In the genomic region with DNA sequence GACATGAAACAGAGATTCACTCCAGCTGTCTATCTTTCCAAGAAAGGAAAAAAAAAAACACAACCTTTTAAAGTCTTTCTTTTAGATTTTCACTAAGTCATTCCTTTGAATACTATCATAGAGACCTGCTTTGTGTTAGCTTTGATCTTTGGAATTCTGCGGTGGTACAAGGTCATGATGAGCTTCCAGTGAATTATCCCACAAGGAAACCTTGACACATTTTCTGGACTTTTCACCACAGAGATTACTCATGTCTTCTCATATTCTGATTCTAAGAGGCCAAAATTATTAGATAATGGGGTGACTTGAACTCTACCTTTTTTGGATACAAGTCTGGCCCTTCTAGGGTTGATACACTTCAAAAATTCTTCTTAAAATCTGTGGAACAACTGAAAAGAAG, we compare ENCODE assay signal across 24 cellular contexts.
DNase-seq lines count a peak whose midpoint lies in the region; ATAC-seq, FAIRE-seq and TF ChIP-seq lines count a peak whose summit lies in the region.
"Had no signal": no experiment of that assay in that cellular context is flagged by ENCODE, and none has a peak within 500 bp of the region (broad histone marks: within the 10 kb centered on the region; RNA-seq: fewer than 3 reads in every experiment).

No MANE protein-coding gene starts in this region.

- H3K9me3 ChIP-seq in astrocyte (ENCODE audit: insufficient read depth, low read depth, low read length) (no peaks in the 10 kb centered on the region), T-helper 17 cell (ENCODE audit: control insufficient read depth, low read length, poor library complexity, severe bottlenecking) (no peaks in the 10 kb centered on the region), Karpas-422 (ENCODE audit: low read length) (no peaks in the 10 kb centered on the region)
- H3K9me3 ChIP-seq: A549; BE2C; BLaER1 treated with 17β-estradiol and CSF1 and Interleukin-3, amounts not matched to agents 10 nM and 100 nM; HAP-1 had no signal

- DNase-seq in HCEC 1CT (peak; percentile 13), M059J (ENCODE audit: low read depth) (peak; percentile 73), astrocyte (ENCODE audit: low read depth) (no peak), kidney tubule cell (ENCODE audit: low spot score) (peak; percentile 41), DMS53 treated with DMSO at 0.1 percent for 48 hours (lab: John Stamatoyannopoulos, UW; ENCODE audit: unreplicated experiment) (no peak), T-helper 17 cell (no peak), glomerular visceral epithelial cell (ENCODE audit: extremely low spot score) (no peak), Karpas-422 (no peak)
- DNase-seq: 8988T; ACHN; AML-193; BE2C; CD4-positive, alpha-beta T cell; CD8-positive, alpha-beta memory T cell; DMS 273 treated with DMSO at 0.1 percent for 48 hours; DMS79 treated with DMSO at 0.1 percent for 48 hours; GF-D8; GOT3 had no signal

- H3K27me3 Mint-ChIP-seq in astrocyte (ENCODE audit: low read depth, unreplicated experiment) (no peaks in the 10 kb centered on the region), T-helper 17 cell (no peaks in the 10 kb centered on the region)
- H3K27me3 Mint-ChIP-seq: CD4-positive, alpha-beta T cell had no signal

- no peak for TF ChIP-seq CTCF in astrocyte (IDR thresholded peaks at IDR 0.05; ENCODE audit: insufficient read depth, low read depth, low read length)

- H4K20me1 ChIP-seq in astrocyte (ENCODE audit: insufficient read depth, low read length) (no peaks in the 10 kb centered on the region), Karpas-422 (ENCODE audit: insufficient read depth, low read depth, low read length) (no peaks in the 10 kb centered on the region)
- H4K20me1 ChIP-seq: BLaER1 treated with 17β-estradiol and CSF1 and Interleukin-3, amounts not matched to agents 10 nM and 100 nM had no signal

- H3K36me3 ChIP-seq in astrocyte (ENCODE audit: insufficient read depth, low read length) = no peaks in the 10 kb centered on the region
- no peaks in the 10 kb centered on the region for H3K36me3 ChIP-seq in Karpas-422 (ENCODE audit: insufficient read depth, low read length)
- H3K36me3 ChIP-seq: BE2C; BLaER1 treated with 17β-estradiol and CSF1 and Interleukin-3, amounts not matched to agents 10 nM and 100 nM; HAP-1 had no signal

- peaks cover 2% of the 10 kb centered on the region for H3K9me3 Mint-ChIP-seq in astrocyte (ENCODE audit: unreplicated experiment)

- H3K9ac ChIP-seq in astrocyte (ENCODE audit: low read length) (no peak overlapping the region), Karpas-422 (ENCODE audit: low read length) (no peak overlapping the region)
- H3K9ac ChIP-seq: BLaER1 treated with 17β-estradiol and CSF1 and Interleukin-3, amounts not matched to agents 10 nM and 100 nM had no signal

- H3K27ac Mint-ChIP-seq in astrocyte (ENCODE audit: unreplicated experiment) = peak overlapping the region; percentile 64
- no peak overlapping the region for H3K27ac Mint-ChIP-seq in T-helper 17 cell
- H3K27ac Mint-ChIP-seq: CD14-positive monocyte; CD4-positive, alpha-beta T cell; CD8-positive, alpha-beta memory T cell had no signal

- H3K4me3 ChIP-seq in astrocyte (ENCODE audit: insufficient read depth, low read depth, low read length) (no peak overlapping the region), Karpas-422 (ENCODE audit: low read length) (no peak overlapping the region)
- H3K4me3 ChIP-seq: A549; BLaER1 treated with 17β-estradiol and CSF1 and Interleukin-3, amounts not matched to agents 10 nM and 100 nM; HAP-1 had no signal

- H3K36me3 Mint-ChIP-seq in astrocyte (ENCODE audit: low read depth, unreplicated experiment) (no peaks in the 10 kb centered on the region), T-helper 17 cell (ENCODE audit: low read depth) (no peaks in the 10 kb centered on the region)
- H3K36me3 Mint-ChIP-seq: CD14-positive monocyte; CD8-positive, alpha-beta memory T cell had no signal

- peaks cover 9% of the 10 kb centered on the region for H3K4me1 Mint-ChIP-seq in astrocyte (ENCODE audit: low read depth, unreplicated experiment)
- H3K4me1 Mint-ChIP-seq in T-helper 17 cell = peaks cover 2% of the 10 kb centered on the region
- H3K4me1 Mint-ChIP-seq: CD14-positive monocyte had no signal

- H3K4me1 ChIP-seq in astrocyte (ENCODE audit: insufficient read depth, low read length) = no peaks in the 10 kb centered on the region
- H3K4me1 ChIP-seq in Karpas-422 (ENCODE audit: low read length) = no peaks in the 10 kb centered on the region
- H3K4me1 ChIP-seq: A549; BLaER1 treated with 17β-estradiol and CSF1 and Interleukin-3, amounts not matched to agents 10 nM and 100 nM; HAP-1 had no signal

- ATAC-seq in T-helper 17 cell = no peak
- ATAC-seq: A549 had no signal

- no peak overlapping the region for H3K4me3 Mint-ChIP-seq in astrocyte (ENCODE audit: unreplicated experiment)
- H3K4me3 Mint-ChIP-seq in T-helper 17 cell = no peak overlapping the region
- H3K4me3 Mint-ChIP-seq: CD14-positive monocyte; CD4-positive, alpha-beta T cell; CD8-positive, alpha-beta memory T cell had no signal

- H3K27me3 ChIP-seq in astrocyte (ENCODE audit: insufficient read depth, low read length) (no peaks in the 10 kb centered on the region), Karpas-422 (ENCODE audit: low read length) (no peaks in the 10 kb centered on the region)
- H3K27me3 ChIP-seq: BE2C; BLaER1 treated with 17β-estradiol and CSF1 and Interleukin-3, amounts not matched to agents 10 nM and 100 nM had no signal

- no peak for FAIRE-seq in astrocyte (lab: Jason Lieb, UNC)
- FAIRE-seq: A549, GM12891, H54 had no signal

- H3K27ac ChIP-seq in astrocyte (ENCODE audit: low read depth, low read length) (no peak overlapping the region), Karpas-422 (ENCODE audit: low read length) (no peak overlapping the region)
- H3K27ac ChIP-seq: A549; BLaER1 treated with 17β-estradiol and CSF1 and Interleukin-3, amounts not matched to agents 10 nM and 100 nM had no signal

- H3K4me2 ChIP-seq in astrocyte (ENCODE audit: low read length) (no peak overlapping the region), Karpas-422 (ENCODE audit: low read depth, low read length, poor library complexity, severe bottlenecking) (no peak overlapping the region)
- H3K4me2 ChIP-seq: A549; BLaER1 treated with 17β-estradiol and CSF1 and Interleukin-3, amounts not matched to agents 10 nM and 100 nM had no signal

- no peak overlapping the region for H2AFZ ChIP-seq in astrocyte (ENCODE audit: low read depth, low read length)
- no peak overlapping the region for H2AFZ ChIP-seq in Karpas-422 (ENCODE audit: low read length)

- no peaks in the 10 kb centered on the region for H3K9me2 ChIP-seq in Karpas-422 (replicated peaks; ENCODE audit: insufficient read depth, low read length)

- H3K79me2 ChIP-seq in astrocyte (ENCODE audit: insufficient read depth, low read length) (no peaks in the 10 kb centered on the region), Karpas-422 (ENCODE audit: low read length) (no peaks in the 10 kb centered on the region)

Comparison
In these comparisons a context has a peak if more than half of its experiments do, and no peak if none do; other contexts are left out.
1. DNase-seq: peak in HCEC 1CT (single experiment), M059J (single experiment) and kidney tubule cell (single experiment); none in astrocyte (single experiment), DMS53 treated with DMSO at 0.1 percent for 48 hours (single experiment), T-helper 17 cell (0 of 3), glomerular visceral epithelial cell (single experiment) and Karpas-422 (single experiment).